In the genomic region with DNA sequence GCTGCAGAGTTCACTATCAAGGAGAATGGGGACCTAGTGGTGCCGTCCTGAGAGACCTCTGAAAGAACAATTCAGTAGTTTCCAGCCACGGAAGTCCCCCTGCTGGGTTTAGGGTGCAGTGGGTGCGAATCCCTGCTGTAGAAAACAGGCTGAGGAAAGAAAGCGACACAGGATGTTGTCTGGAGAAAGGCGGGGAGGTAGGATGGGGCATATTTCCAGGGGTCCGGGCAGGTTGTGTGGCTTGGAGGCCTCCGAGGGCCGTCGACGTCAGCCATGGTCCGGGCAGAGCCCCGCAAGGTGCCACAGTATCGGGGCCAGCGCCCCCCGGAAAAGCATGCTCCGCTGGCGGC, we compare ENCODE assay signal across 8 cellular contexts. TPM values are rescaled to one million over a fixed set of nuclear protein-coding genes. Genes with fewer than 3 reads are reported as not detected.
DNase-seq lines count a peak whose midpoint lies in the region; ATAC-seq and TF ChIP-seq lines count a peak whose summit lies in the region.

No MANE protein-coding gene starts in this region.

- H3K4me1 ChIP-seq in Panc1 (ENCODE audit: control insufficient read depth, insufficient read depth, low read length) = peaks cover 18% of the 10 kb centered on the region
- H3K4me1 ChIP-seq in gastrocnemius medialis = peaks cover 23 to 37% of the 10 kb centered on the region in 2 donors

- H3K4me3 ChIP-seq in Panc1 (ENCODE audit: low read depth in 2 of 2, low read length in 2 of 2) (peak overlapping the region; percentile 70 to 75), gastrocnemius medialis (peak overlapping the region; percentile 74 to 93 (median 86))

- peaks cover 0 to 5% of the 10 kb centered on the region in 2 donors for H3K9me3 Mint-ChIP-seq in activated naive CD4-positive, alpha-beta T cell treated with anti-CD3 and anti-CD28 coated beads, Interleukin-2, amount 50 U/mL, for 72 hours

- ATAC-seq in HG02798 (IDR thresholded peaks at IDR 0.05; ENCODE audit: poor library complexity, unreplicated experiment) (peak; percentile 11), Panc1 (peak; percentile 9), left cardiac atrium (peak; percentile 4 to 33), gastrocnemius medialis (peak in 1 of 2 donors; percentile 3), GM18519 (IDR thresholded peaks at IDR 0.05; ENCODE audit: low FRiP score, unreplicated experiment) (no peak)
- peak; percentile 4 to 15 for ATAC-seq in activated naive CD4-positive, alpha-beta T cell treated with anti-CD3 and anti-CD28 coated beads, Interleukin-2, amount 50 U/mL, for 72 hours

- TF ChIP-seq CTCF in Panc1 (IDR thresholded peaks at IDR 0.05) (no peak; the same call in 1 of the 2 replicates), gastrocnemius medialis (IDR thresholded peaks at IDR 0.05 in 4 of 5, conservative IDR thresholded peaks at IDR 0.05 in 1 of 5) (peak in 1 of 5 experiments; percentile 16)

- H3K36me3 ChIP-seq in Panc1 (ENCODE audit: control insufficient read depth, insufficient read depth, low read length) (no peaks in the 10 kb centered on the region), gastrocnemius medialis (no peaks in the 10 kb centered on the region)

- peak; percentile 68 for DNase-seq in NK-92 treated with Interleukin-12 subunit alpha and Interleukin-12 subunit beta, amount 100 ng/mL, for 24 hours (lab: John Stamatoyannopoulos, UW)
- DNase-seq in NK-92 (lab: John Stamatoyannopoulos, UW; ENCODE audit: unreplicated experiment) (no peak), Panc1 (ENCODE audit: low read depth, low spot score) (no peak), left cardiac atrium (peak; percentile 54), gastrocnemius medialis (peak; percentile 3 to 27)
- peak in 1 of 2 donors; percentile 42 for DNase-seq in activated naive CD4-positive, alpha-beta T cell treated with anti-CD3 and anti-CD28 coated beads, Interleukin-2, amount 50 U/mL, for 72 hours (ENCODE audit: low spot score in 2 of 2)

- intact Hi-C loops in Panc1 (cut with micrococcal nuclease; ENCODE audit: unreplicated experiment) = no loop called here
- intact Hi-C loops in left cardiac atrium (cut with DNase I) = loop anchor here in 1 of 2 donors (10.0 kb wide), 1 partner anchor 96 kb away; the partner anchor contains the start of gene METTL21A
- intact Hi-C loops in gastrocnemius medialis (cut with DNase I; ENCODE audit: low total_unique reads) = loop anchor here (1.0 to 2.0 kb wide), 2 partner anchors 737 to 764 kb away; partner anchors contain the start of genes FASTKD2, MDH1B and PIKFYVE

- H3K36me3 Mint-ChIP-seq in activated naive CD4-positive, alpha-beta T cell treated with anti-CD3 and anti-CD28 coated beads, Interleukin-2, amount 50 U/mL, for 72 hours = peaks cover 20 to 25% of the 10 kb centered on the region in 2 donors

- in situ Hi-C loops in Panc1 (cut with HindIII; ENCODE audit: low pct_unique_long_range_greater_than_20kb, low sequenced_read_pairs) (no loop called here), gastrocnemius medialis (cut with MboI; ENCODE audit: low sequenced_read_pairs in 4 of 4) (loop anchor here in 2 of 4 donors (25.0 kb wide), 2 partner anchors 183 to 733 kb away; partner anchors contain the start of genes CCNYL1 (in 2 of the 2), IDH1 (in 1 of the 2) and PIKFYVE (in 1 of the 2))

- H3K9me3 ChIP-seq in Panc1 (ENCODE audit: control insufficient read depth, insufficient read depth, low read depth, low read length) (no peaks in the 10 kb centered on the region), gastrocnemius medialis (no peaks in the 10 kb centered on the region)

- no TSS peak for BruUV-seq in Panc1 (replicated peaks; lab: Mats Ljungman, UMichigan)

- CTCF ChIA-PET in Panc1 (lab: Charles Lee) = no interaction called here

- peak overlapping the region; percentile 99 to 100 for H3K27ac Mint-ChIP-seq in activated naive CD4-positive, alpha-beta T cell treated with anti-CD3 and anti-CD28 coated beads, Interleukin-2, amount 50 U/mL, for 72 hours

- no peaks in the 10 kb centered on the region for H3K27me3 ChIP-seq in Panc1 (ENCODE audit: control insufficient read depth, insufficient read depth, low read length)
- no peaks in the 10 kb centered on the region for H3K27me3 ChIP-seq in gastrocnemius medialis

- no peak for TF ChIP-seq POLR2A in gastrocnemius medialis (IDR thresholded peaks at IDR 0.05)

- H3K27ac ChIP-seq in Panc1 (ENCODE audit: low read length) (peak overlapping the region; percentile 71), gastrocnemius medialis (peak overlapping the region; percentile 94 to 95 (median 94))

- POLR2A ChIA-PET in Panc1 (lab: Charles Lee) = no interaction called here

RNA-seq across cellular contexts. Expression of gene CREB1, which starts 0.8 kb away (rescaled TPM):
- total RNA-seq in Panc1 (2021; ENCODE audit: unreplicated experiment) = 31.1 TPM
- polyA plus RNA-seq in Panc1 (2012; ENCODE audit: insufficient read length) = 16.3 TPM
- 10 to 100 TPM; 68.1 to 89.3 TPM for total RNA-seq in activated naive CD4-positive, alpha-beta T cell treated with anti-CD3 and anti-CD28 coated beads, Interleukin-2, amount 50 U/mL, for 72 hours
- 10 to 100 TPM; 40.4 to 40.6 TPM for total RNA-seq in left cardiac atrium
- total RNA-seq in gastrocnemius medialis = 10 to 100 TPM; 11.5 to 19.9 (median 19.8) TPM

Comparison
In these comparisons a context has a peak if more than half of its experiments do, and no peak if none do; other contexts are left out.
1. DNase-seq: peak in NK-92 treated with Interleukin-12 subunit alpha and Interleukin-12 subunit beta, amount 100 ng/mL, for 24 hours (single experiment), left cardiac atrium (single experiment) and gastrocnemius medialis (2 of 2); none in NK-92 (single experiment) and Panc1 (single experiment).